In the genomic region with DNA sequence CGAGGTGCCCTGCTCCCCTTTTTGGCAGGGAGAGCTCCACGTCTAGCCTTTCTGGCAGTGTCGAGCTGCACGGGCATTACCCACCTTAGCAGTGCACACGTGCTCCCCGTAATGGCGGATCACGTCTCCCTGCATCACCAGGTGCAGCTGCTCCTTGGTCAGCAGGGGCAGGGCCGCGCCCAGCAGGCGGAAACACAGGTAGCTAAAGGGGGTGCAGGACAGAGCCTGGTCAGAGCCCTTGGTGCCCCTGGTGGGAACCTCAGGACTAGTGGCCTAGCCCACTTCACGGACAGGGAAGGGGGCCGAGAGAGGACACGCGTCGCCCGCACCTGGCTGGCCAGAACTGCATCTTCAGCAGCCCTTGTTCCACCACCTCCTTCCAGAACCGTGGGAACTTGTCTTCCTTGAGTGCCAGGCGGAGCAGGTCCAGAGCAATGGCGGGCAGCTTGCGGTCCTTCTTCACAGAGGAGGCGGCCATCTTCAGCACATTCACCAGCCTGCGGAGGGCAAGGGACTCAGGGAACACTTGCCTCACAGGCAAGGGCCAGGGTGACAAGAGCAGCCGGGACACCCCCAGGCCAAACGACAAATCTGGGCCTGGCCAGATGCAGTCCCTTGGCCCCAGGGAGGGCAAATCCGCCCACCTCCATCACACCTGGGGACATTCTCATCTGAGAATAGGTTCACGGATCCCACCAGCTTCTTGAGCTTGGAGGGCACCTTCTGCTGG, we compare ENCODE assay signal across 32 cellular contexts. TPM values are rescaled to one million over a fixed set of nuclear protein-coding genes. Genes with fewer than 3 reads are reported as not detected.
"Had no signal": no experiment of that assay in that cellular context is flagged by ENCODE, and none has a peak within 500 bp of the region (broad histone marks: within the 10 kb centered on the region; RNA-seq: fewer than 3 reads in every experiment).

No MANE protein-coding gene starts in this region.

- H3K27me3 ChIP-seq: colonic mucosa, dorsolateral prefrontal cortex, gastroesophageal sphincter, neutrophil, stomach, thyroid gland had no signal

- H3K9me3 ChIP-seq: colonic mucosa, gastroesophageal sphincter, neutrophil, prostate gland, stomach, thyroid gland had no signal

- H3K4me3 Mint-ChIP-seq: activated CD4-positive, alpha-beta memory T cell treated with anti-CD3 and anti-CD28 coated beads, Interleukin-2, amount 10 ng/mL, durations not matched to agents 7 days and 5 days; activated CD4-positive, alpha-beta T cell treated with anti-CD3 and anti-CD28 coated beads, Interleukin-2, amount 10 ng/mL, durations not matched to agents 24 days and 14 days; activated T-cell treated with anti-CD3 and anti-CD28 coated beads, Interleukin-2, amount 50 U/mL, for 4 hours; activated T-helper 17 cell treated with anti-CD3 and anti-CD28 coated beads, Interleukin-2, amount 50 U/mL, for 72 hours; natural killer cell; stimulated activated naive B cell treated with anti-CD40 and anti-IgM and Interleukin-4, amounts not matched to agents 10 μg/mL and 1 μg/mL and 100 μg/mL, for 72 hours; T-helper 17 cell had no signal

- H3K27ac ChIP-seq: colonic mucosa, dorsolateral prefrontal cortex, gastroesophageal sphincter, neutrophil, prostate gland, stomach, thyroid gland had no signal

- DNase-seq: activated CD4-positive, alpha-beta memory T cell treated with anti-CD3 and anti-CD28 coated beads, Interleukin-2, amount 10 ng/mL, durations not matched to agents 7 days and 5 days; activated CD4-positive, alpha-beta T cell treated with anti-CD3 and anti-CD28 coated beads, Interleukin-2, amount 10 ng/mL, durations not matched to agents 24 days and 14 days; activated CD4-positive, CD25-positive, alpha-beta regulatory T cell treated with anti-CD3 and anti-CD28 coated beads, Interleukin-2, amount 50 U/mL, for 72 hours; activated CD8-positive, alpha-beta memory T cell treated with anti-CD3 and anti-CD28 coated beads, Interleukin-2, amount 50 U/mL, for 48 hours; activated T-cell treated with anti-CD3 and anti-CD28 coated beads, Interleukin-2, amount 50 U/mL, for 4 hours; anterior cingulate cortex; cerebellar nuclear complex; colonic mucosa; dorsolateral prefrontal cortex; effector memory CD4-positive, alpha-beta T cell; head of caudate nucleus; hippocampal formation; natural killer cell; retina; stimulated activated naive B cell treated with anti-CD40 and anti-IgM and Interleukin-4, amounts not matched to agents 10 μg/mL and 1 μg/mL and 100 μg/mL, for 72 hours; stomach; T-helper 17 cell; T1000; thyroid gland had no signal

- FAIRE-seq: bronchial epithelial cell, keratinocyte had no signal

- H3K27ac Mint-ChIP-seq: activated CD4-positive, alpha-beta memory T cell treated with anti-CD3 and anti-CD28 coated beads, Interleukin-2, amount 10 ng/mL, durations not matched to agents 7 days and 5 days; activated CD4-positive, alpha-beta T cell treated with anti-CD3 and anti-CD28 coated beads, Interleukin-2, amount 10 ng/mL, durations not matched to agents 24 days and 14 days; activated naive CD8-positive, alpha-beta T cell; natural killer cell; stimulated activated naive B cell treated with anti-CD40 and anti-IgM and Interleukin-4, amounts not matched to agents 10 μg/mL and 1 μg/mL and 100 μg/mL, for 72 hours; T-helper 17 cell had no signal

- H3K4me2 ChIP-seq: smooth muscle cell had no signal

- H3K36me3 Mint-ChIP-seq: natural killer cell had no signal

- ATAC-seq: activated T-cell treated with anti-CD3 and anti-CD28 coated beads, Interleukin-2, amount 50 U/mL, for 4 hours; activated T-helper 17 cell treated with anti-CD3 and anti-CD28 coated beads, Interleukin-2, amount 50 U/mL, for 72 hours; gastroesophageal sphincter; natural killer cell; stimulated activated naive B cell treated with anti-CD40 and anti-IgM and Interleukin-4, amounts not matched to agents 10 μg/mL and 1 μg/mL and 100 μg/mL, for 72 hours; T-helper 17 cell had no signal

- H3K9me3 Mint-ChIP-seq: activated CD4-positive, alpha-beta memory T cell treated with anti-CD3 and anti-CD28 coated beads, Interleukin-2, amount 10 ng/mL, durations not matched to agents 7 days and 5 days; activated CD4-positive, alpha-beta T cell treated with anti-CD3 and anti-CD28 coated beads, Interleukin-2, amount 10 ng/mL, durations not matched to agents 24 days and 14 days; activated T-cell treated with anti-CD3 and anti-CD28 coated beads, Interleukin-2, amount 50 U/mL, for 4 hours; activated T-helper 17 cell treated with anti-CD3 and anti-CD28 coated beads, Interleukin-2, amount 50 U/mL, for 72 hours; natural killer cell; stimulated activated naive B cell treated with anti-CD40 and anti-IgM and Interleukin-4, amounts not matched to agents 10 μg/mL and 1 μg/mL and 100 μg/mL, for 72 hours had no signal

- H3K27me3 Mint-ChIP-seq: activated CD4-positive, alpha-beta memory T cell treated with anti-CD3 and anti-CD28 coated beads, Interleukin-2, amount 10 ng/mL, durations not matched to agents 7 days and 5 days; activated CD4-positive, alpha-beta T cell treated with anti-CD3 and anti-CD28 coated beads, Interleukin-2, amount 10 ng/mL, durations not matched to agents 24 days and 14 days; activated naive CD8-positive, alpha-beta T cell; activated T-helper 17 cell treated with anti-CD3 and anti-CD28 coated beads, Interleukin-2, amount 50 U/mL, for 72 hours; stimulated activated naive B cell treated with anti-CD40 and anti-IgM and Interleukin-4, amounts not matched to agents 10 μg/mL and 1 μg/mL and 100 μg/mL, for 72 hours; T-helper 17 cell had no signal

- H3K4me3 ChIP-seq: colonic mucosa, dorsolateral prefrontal cortex, gastroesophageal sphincter, lung, prostate gland, smooth muscle cell, stomach, thyroid gland had no signal

RNA-seq across cellular contexts. Expression of a gene that starts 8.4 kb away (rescaled TPM):
- total RNA-seq: activated CD4-positive, alpha-beta memory T cell treated with anti-CD3 and anti-CD28 coated beads, Interleukin-2, amount 10 ng/mL, durations not matched to agents 7 days and 5 days; activated CD4-positive, alpha-beta T cell treated with anti-CD3 and anti-CD28 coated beads, Interleukin-2, amount 10 ng/mL, durations not matched to agents 24 days and 14 days; activated T-cell treated with anti-CD3 and anti-CD28 coated beads, Interleukin-2, amount 50 U/mL, for 4 hours; activated T-helper 17 cell treated with anti-CD3 and anti-CD28 coated beads, Interleukin-2, amount 50 U/mL, for 72 hours; fibroblast of lung; fibroblast of villous mesenchyme; mononuclear cell; natural killer cell; osteocyte; T-helper 17 cell had no signal
- polyA plus RNA-seq: fibroblast of lung, smooth muscle cell had no signal

RNA-seq across cellular contexts. Expression of a gene that starts 32.4 kb away (rescaled TPM):
- total RNA-seq: activated CD4-positive, alpha-beta memory T cell treated with anti-CD3 and anti-CD28 coated beads, Interleukin-2, amount 10 ng/mL, durations not matched to agents 7 days and 5 days; activated CD4-positive, alpha-beta T cell treated with anti-CD3 and anti-CD28 coated beads, Interleukin-2, amount 10 ng/mL, durations not matched to agents 24 days and 14 days; activated T-cell treated with anti-CD3 and anti-CD28 coated beads, Interleukin-2, amount 50 U/mL, for 4 hours; activated T-helper 17 cell treated with anti-CD3 and anti-CD28 coated beads, Interleukin-2, amount 50 U/mL, for 72 hours; bronchial epithelial cell; fibroblast of villous mesenchyme; mononuclear cell; natural killer cell; T-helper 17 cell had no signal
- polyA plus RNA-seq: keratinocyte had no signal

RNA-seq across cellular contexts. Expression of a gene that starts 53.3 kb away (rescaled TPM):
- total RNA-seq: osteocyte had no signal
- polyA plus RNA-seq: fibroblast of lung had no signal
